Comparison of ENCODE assay signal across 9 cellular contexts in the genomic region with DNA sequence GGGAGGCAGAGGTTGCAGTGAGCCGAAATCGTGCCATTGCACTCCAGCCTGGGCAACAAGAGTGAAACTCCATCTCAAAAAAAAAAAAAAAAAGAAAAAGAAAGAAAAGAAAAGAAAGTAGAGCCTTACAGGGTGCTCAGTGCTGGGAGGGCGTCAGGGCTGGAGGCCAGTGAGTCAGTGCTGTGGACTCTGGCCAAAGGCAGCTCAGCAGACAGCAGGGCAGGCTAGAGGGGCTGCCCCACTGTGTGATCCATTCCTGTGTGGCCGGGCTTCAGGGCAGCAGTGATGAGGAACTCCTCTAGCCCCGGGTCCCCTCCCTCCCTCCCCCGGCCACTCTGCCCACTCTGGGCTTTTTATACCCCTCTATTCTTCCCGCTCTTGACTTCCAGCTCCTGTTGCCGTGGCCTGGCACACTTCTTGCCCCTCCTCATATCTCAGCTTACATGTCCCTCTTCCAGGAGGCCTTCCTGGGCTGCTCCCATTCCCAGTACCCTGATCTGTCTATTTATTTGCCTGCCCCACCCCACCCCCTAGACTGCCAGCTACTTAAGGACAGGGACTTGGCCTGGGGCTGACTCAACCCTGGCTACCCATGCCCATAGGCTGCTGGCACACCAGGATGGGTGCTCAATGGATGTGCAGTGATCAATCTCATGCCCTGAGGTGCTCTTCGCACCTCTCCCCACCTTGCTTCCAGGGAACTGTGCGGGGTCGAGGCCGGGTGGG. TPM values are rescaled to one million over a fixed set of nuclear protein-coding genes. Genes with fewer than 3 reads are reported as not detected.
DNase-seq lines count a peak whose midpoint lies in the region; ATAC-seq and FAIRE-seq lines count a peak whose summit lies in the region.
"Had no signal": no experiment of that assay in that cellular context is flagged by ENCODE, and none has a peak within 500 bp of the region (broad histone marks: within the 10 kb centered on the region; RNA-seq: fewer than 3 reads in every experiment).

No MANE protein-coding gene starts in this region.

- no peaks in the 10 kb centered on the region for H3K36me3 ChIP-seq in small intestine (ENCODE audit: control insufficient read depth in 2 of 2, insufficient read depth in 2 of 2, low read length in 2 of 2)

- no peak for ATAC-seq in HG02970 (IDR thresholded peaks at IDR 0.05; ENCODE audit: low FRiP score, unreplicated experiment)
- no peak for ATAC-seq in activated T-cell treated with anti-CD3 and anti-CD28 coated beads, Interleukin-2, amount 50 U/mL, for 72 hours (replicated peaks in 1 of 2)

- no peaks in the 10 kb centered on the region for H3K36me3 Mint-ChIP-seq in activated T-cell treated with anti-CD3 and anti-CD28 coated beads, Interleukin-2, amount 50 U/mL, for 72 hours (ENCODE audit: insufficient read depth in 2 of 2)

- H3K27ac ChIP-seq in small intestine (ENCODE audit: low read depth in 1 of 2, low read length in 1 of 2): no peak overlapping the region

- H3K4me3 ChIP-seq in small intestine (ENCODE audit: low read depth in 1 of 2, low read length in 2 of 2): no peak overlapping the region

- no peak for FAIRE-seq in small intestine (lab: Jason Lieb, UNC)
- FAIRE-seq: colon had no signal

- 66 to 70% (median 70%) methylated on average over 10 to 12 of the region's 12 CpGs for WGBS in small intestine, 3 donors

- H3K27me3 Mint-ChIP-seq in activated T-cell treated with anti-CD3 and anti-CD28 coated beads, Interleukin-2, amount 50 U/mL, for 72 hours (ENCODE audit: low read depth): peaks cover 40% of the 10 kb centered on the region

- H3K4me1 Mint-ChIP-seq in activated T-cell treated with anti-CD3 and anti-CD28 coated beads, Interleukin-2, amount 50 U/mL, for 72 hours (ENCODE audit: low read depth): no peaks in the 10 kb centered on the region

- no peak overlapping the region for H3K4me3 Mint-ChIP-seq in activated T-cell treated with anti-CD3 and anti-CD28 coated beads, Interleukin-2, amount 50 U/mL, for 72 hours

- no peak overlapping the region for H3K27ac Mint-ChIP-seq in activated T-cell treated with anti-CD3 and anti-CD28 coated beads, Interleukin-2, amount 50 U/mL, for 72 hours

- H3K9me3 Mint-ChIP-seq in activated T-cell treated with anti-CD3 and anti-CD28 coated beads, Interleukin-2, amount 50 U/mL, for 72 hours: no peaks in the 10 kb centered on the region

- no peaks in the 10 kb centered on the region for H3K27me3 ChIP-seq in small intestine (ENCODE audit: control insufficient read depth in 2 of 2, insufficient read depth in 2 of 2, low read length in 2 of 2)

- no peaks in the 10 kb centered on the region for H3K9me3 ChIP-seq in small intestine (ENCODE audit: control insufficient read depth, low read depth)

- H3K4me1 ChIP-seq in small intestine (ENCODE audit: control insufficient read depth in 2 of 2, insufficient read depth in 1 of 2, low read depth in 1 of 2, low read length in 1 of 2): no peaks in the 10 kb centered on the region

- DNase-seq in H4 (ENCODE audit: low spot score) (peak; percentile 84), amniotic epithelial cell (ENCODE audit: low read depth) (peak; percentile 79), globus pallidus (ENCODE audit: low spot score) (peak; percentile 23), small intestine (peak; percentile 23), DMS53 treated with DMSO at 0.1 percent for 48 hours (lab: John Stamatoyannopoulos, UW; ENCODE audit: unreplicated experiment) (no peak), putamen (ENCODE audit: low spot score) (no peak)
- no peak for DNase-seq in activated T-cell treated with anti-CD3 and anti-CD28 coated beads, Interleukin-2, amount 50 U/mL, for 72 hours

RNA-seq across cellular contexts. Expression of a gene that starts 10.1 kb away (rescaled TPM):
- total RNA-seq in H4 (2014; rRNA removed; shearing (Covaris generic)): 0.08 TPM in 1 of 2 replicates, not detected in the other
- polyA plus RNA-seq in small intestine: 1 to 10 TPM in 1 of 3 donors, under 1 TPM in 2; 0.22 to 3.1 (median 0.27) TPM
- not detected for total RNA-seq in activated T-cell treated with anti-CD3 and anti-CD28 coated beads, Interleukin-2, amount 50 U/mL, for 72 hours

RNA-seq across cellular contexts. Expression of a gene that starts 23.7 kb away (rescaled TPM):
- total RNA-seq in H4 (2014; rRNA removed; shearing (Covaris generic)): not detected in 2 replicates
- 10 to 100 TPM; 10.2 to 36.5 (median 35.9) TPM for polyA plus RNA-seq in small intestine
- total RNA-seq in activated T-cell treated with anti-CD3 and anti-CD28 coated beads, Interleukin-2, amount 50 U/mL, for 72 hours: 1 to 10 TPM; 2.6 to 3.4 TPM

RNA-seq across cellular contexts. Expression of a gene that starts 57.9 kb away (rescaled TPM):
- not detected in 2 replicates for total RNA-seq in H4 (2014; rRNA removed; shearing (Covaris generic))
- polyA plus RNA-seq in small intestine: 100 to 1,000 TPM in 2 of 3 donors, 10 to 100 TPM in 1; 63.6 to 801 (median 577) TPM
- total RNA-seq in activated T-cell treated with anti-CD3 and anti-CD28 coated beads, Interleukin-2, amount 50 U/mL, for 72 hours: not detected

Comparison
In these comparisons a context has a peak if more than half of its experiments do, and no peak if none do; other contexts are left out.
1. DNase-seq: peak in H4 (single experiment), amniotic epithelial cell (single experiment), globus pallidus (single experiment) and small intestine (single experiment); none in DMS53 treated with DMSO at 0.1 percent for 48 hours (single experiment), putamen (single experiment) and activated T-cell treated with anti-CD3 and anti-CD28 coated beads, Interleukin-2, amount 50 U/mL, for 72 hours (0 of 2).